ENCODE assay signal across 9 cellular contexts in the genomic region with DNA sequence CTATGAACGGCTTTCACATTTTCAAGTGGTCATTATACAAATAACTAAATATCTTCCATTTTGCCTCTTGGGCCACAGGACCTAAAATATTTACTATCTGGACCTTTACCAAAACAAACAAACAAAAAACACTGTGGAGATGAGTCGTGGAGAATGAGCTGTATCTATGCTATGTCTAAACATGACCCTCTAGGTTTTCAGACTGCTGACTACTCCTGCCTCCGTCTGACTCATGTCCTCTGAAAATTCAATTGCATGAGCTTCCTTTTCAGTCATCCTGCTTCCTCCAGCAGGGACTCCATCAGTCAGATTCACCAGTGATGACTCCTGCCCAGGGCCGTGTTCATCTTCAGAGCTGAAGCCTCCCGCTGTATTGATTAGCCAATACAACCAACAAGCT.
DNase-seq lines count a peak whose midpoint lies in the region; ATAC-seq, FAIRE-seq and TF ChIP-seq lines count a peak whose summit lies in the region.
"Had no signal": no experiment of that assay in that cellular context is flagged by ENCODE, and none has a peak within 500 bp of the region (broad histone marks: within the 10 kb centered on the region; RNA-seq: fewer than 3 reads in every experiment).

No MANE protein-coding gene starts in this region.

- no peak overlapping the region for H3K56ac ChIP-seq in H1 (replicated peaks; ENCODE audit: insufficient read length, low read depth, low read length)

- H3K79me1 ChIP-seq in H1 (ENCODE audit: low read depth, low read length) = no peaks in the 10 kb centered on the region

- H4K20me1 ChIP-seq in H1 (replicated peaks in 1 of 2; ENCODE audit: control insufficient read depth in 1 of 2, insufficient read depth in 2 of 2, low read length in 2 of 2) (no peaks in the 10 kb centered on the region), osteoblast (ENCODE audit: insufficient read depth, low read length) (no peaks in the 10 kb centered on the region)

- H3K27ac Mint-ChIP-seq in progenitor cell of endocrine pancreas = no peak overlapping the region
- no peak overlapping the region for H3K27ac Mint-ChIP-seq in stimulated activated naive B cell treated with anti-CD40 and anti-IgM and Interleukin-4, amounts not matched to agents 10 μg/mL and 1 μg/mL and 100 μg/mL, for 72 hours

- peaks cover 6% of the 10 kb centered on the region for H3K9me3 Mint-ChIP-seq in progenitor cell of endocrine pancreas (ENCODE audit: low read depth)
- no peaks in the 10 kb centered on the region for H3K9me3 Mint-ChIP-seq in stimulated activated naive B cell treated with anti-CD40 and anti-IgM and Interleukin-4, amounts not matched to agents 10 μg/mL and 1 μg/mL and 100 μg/mL, for 72 hours

- peaks cover 18% of the 10 kb centered on the region for H3K4me1 Mint-ChIP-seq in progenitor cell of endocrine pancreas (ENCODE audit: low read depth)
- H3K4me1 Mint-ChIP-seq in stimulated activated naive B cell treated with anti-CD40 and anti-IgM and Interleukin-4, amounts not matched to agents 10 μg/mL and 1 μg/mL and 100 μg/mL, for 72 hours = no peaks in the 10 kb centered on the region

- no peaks in the 10 kb centered on the region for H3K23me2 ChIP-seq in H1 (ENCODE audit: low read depth, low read length)

- H4K5ac ChIP-seq in H1 (ENCODE audit: insufficient read length, low read depth, low read length) = no peak overlapping the region

- H3K4ac ChIP-seq in H1 (replicated peaks; ENCODE audit: insufficient read length, low read depth, low read length) = no peak overlapping the region

- H3K23ac ChIP-seq in H1 (ENCODE audit: insufficient read length) = no peak overlapping the region

- no peaks in the 10 kb centered on the region for H3K36me3 ChIP-seq in H1 (ENCODE audit: control insufficient read depth in 2 of 4, insufficient read depth in 4 of 4, low read length in 3 of 4)
- no peaks in the 10 kb centered on the region for H3K36me3 ChIP-seq in osteoblast (ENCODE audit: insufficient read depth, low read length)

- H2AFZ ChIP-seq in H1 (ENCODE audit: low read length) = 0 out of 2 replicates have a peak overlapping the region, but pooled peaks have one; percentile 71
- H2AFZ ChIP-seq in osteoblast (ENCODE audit: low read length) = peak overlapping the region; percentile 70

- H3K9ac ChIP-seq in H1 (replicated peaks in 1 of 4; ENCODE audit: extremely low read depth in 1 of 4, low read depth in 3 of 4, low read length in 3 of 4) = no peak overlapping the region

- no peak for ATAC-seq in stimulated activated naive B cell treated with anti-CD40 and anti-IgM and Interleukin-4, amounts not matched to agents 10 μg/mL and 1 μg/mL and 100 μg/mL, for 72 hours (replicated peaks)

- CTCF ChIA-PET in H1 (lab: Charles Lee; ENCODE audit: partially characterized antibody) = interaction anchor here (1.1 to 2.9 kb wide), 3 partner anchors 15 to 337 kb away, joined by 3 to 22 read pairs (median 3); no protein-coding TSS in a partner anchor

- H3K9me3 ChIP-seq in H1 (ENCODE audit: insufficient read depth in 2 of 2, low read depth in 1 of 2, low read length in 1 of 2) = no peaks in the 10 kb centered on the region; a peak in 1 of 4 replicates
- no peaks in the 10 kb centered on the region for H3K9me3 ChIP-seq in osteoblast (ENCODE audit: low read depth, low read length)

- H3K4me2 ChIP-seq in H1 (ENCODE audit: insufficient read depth in 1 of 2, low read depth in 2 of 2, low read length in 2 of 2) = no peak overlapping the region
- H3K4me2 ChIP-seq in osteoblast (ENCODE audit: insufficient read depth, low read length) = peak overlapping the region; percentile 47

- TF ChIP-seq CTCF in H1 (IDR thresholded peaks at IDR 0.05; ENCODE audit: control extremely low read depth in 1 of 3, insufficient read depth in 1 of 3, low read depth in 1 of 3, low read length in 3 of 3) (no peak), osteoblast (IDR thresholded peaks at IDR 0.05; ENCODE audit: extremely low read depth, low read depth, low read length) (no peak), progenitor cell of endocrine pancreas (IDR thresholded peaks at IDR 0.05; ENCODE audit: unreplicated experiment) (no peak)

- peaks cover 9% of the 10 kb centered on the region for H3K36me3 Mint-ChIP-seq in progenitor cell of endocrine pancreas (ENCODE audit: insufficient read depth)
- no peaks in the 10 kb centered on the region for H3K36me3 Mint-ChIP-seq in stimulated activated naive B cell treated with anti-CD40 and anti-IgM and Interleukin-4, amounts not matched to agents 10 μg/mL and 1 μg/mL and 100 μg/mL, for 72 hours

- no peak overlapping the region for H3K18ac ChIP-seq in H1 (ENCODE audit: extremely low read depth, low read length)

- DNase-seq in GM03348 (ENCODE audit: low spot score) (peak; percentile 87), NCI-H226 (peak; percentile 99), H1 (ENCODE audit: low read depth in 1 of 2, low spot score in 2 of 2) (peak in 1 of 2 experiments; percentile 10), osteoblast (ENCODE audit: insufficient read length, low spot score, missing footprints) (peak; percentile 89), superior temporal gyrus (ENCODE audit: extremely low spot score) (no peak), progenitor cell of endocrine pancreas (ENCODE audit: low spot score, unreplicated experiment) (no peak)
- no peak for DNase-seq in stimulated activated naive B cell treated with anti-CD40 and anti-IgM and Interleukin-4, amounts not matched to agents 10 μg/mL and 1 μg/mL and 100 μg/mL, for 72 hours
- no peak for DNase-seq in stimulated activated CD4-positive, alpha-beta T cell treated with anti-CD3 and anti-CD28 coated beads, Interleukin-4, amount 100 ng/mL, for 4 hours
- DNase-seq: activated naive CD4-positive, alpha-beta T cell had no signal

- H2AK5ac ChIP-seq in H1 (ENCODE audit: low read depth, low read length) = no peak overlapping the region

- H3K79me2 ChIP-seq in H1 (ENCODE audit: control insufficient read depth in 1 of 2, insufficient read depth in 2 of 2, low read length in 2 of 2) (no peaks in the 10 kb centered on the region), osteoblast (ENCODE audit: insufficient read depth, low read length) (no peaks in the 10 kb centered on the region)

- TF ChIP-seq EP300 in H1 (IDR thresholded peaks at IDR 0.05; ENCODE audit: borderline replicate concordance in 1 of 2, low read depth in 2 of 2, low read length in 2 of 2) = no peak

- peak overlapping the region; percentile 86; the same call in 1 of the 2 replicates for H4K8ac ChIP-seq in H1 (ENCODE audit: extremely low read depth, insufficient read depth, low read length)

- POLR2A ChIA-PET in H1 (lab: Charles Lee; ENCODE audit: partially characterized antibody) = no interaction called here

- H2BK20ac ChIP-seq in H1 (ENCODE audit: low read length) = no peak overlapping the region

- H3K27me3 ChIP-seq in H1 (replicated peaks in 1 of 4; ENCODE audit: control insufficient read depth in 3 of 4, extremely low read depth in 1 of 4, insufficient read depth in 3 of 4, low read length in 3 of 4) (peaks cover 0 to 1% (median 0%) of the 10 kb centered on the region in 4 experiments; a peak in 1 of 7 replicates), osteoblast (ENCODE audit: insufficient read depth, low read length) (no peaks in the 10 kb centered on the region)

- H3K4me3 Mint-ChIP-seq in progenitor cell of endocrine pancreas (ENCODE audit: low read depth) = no peak overlapping the region
- H3K4me3 Mint-ChIP-seq in stimulated activated naive B cell treated with anti-CD40 and anti-IgM and Interleukin-4, amounts not matched to agents 10 μg/mL and 1 μg/mL and 100 μg/mL, for 72 hours = no peak overlapping the region

- no peak overlapping the region for H4K91ac ChIP-seq in H1 (replicated peaks; ENCODE audit: insufficient read length, low read length)

- H2BK120ac ChIP-seq in H1 (replicated peaks; ENCODE audit: low read depth, low read length) = no peak overlapping the region

- H3K27me3 Mint-ChIP-seq in progenitor cell of endocrine pancreas = no peaks in the 10 kb centered on the region
- no peaks in the 10 kb centered on the region for H3K27me3 Mint-ChIP-seq in stimulated activated naive B cell treated with anti-CD40 and anti-IgM and Interleukin-4, amounts not matched to agents 10 μg/mL and 1 μg/mL and 100 μg/mL, for 72 hours

- peak overlapping the region; percentile 4; the same call in 1 of the 2 replicates for H2BK12ac ChIP-seq in H1 (ENCODE audit: low read depth, low read length)

- H3K27ac ChIP-seq in H1 (ENCODE audit: low read depth, low read length) (no peak overlapping the region), osteoblast (ENCODE audit: low read depth, low read length) (peak overlapping the region; percentile 73)

- TF ChIP-seq POLR2A in H1 (IDR thresholded peaks at IDR 0.05; ENCODE audit: control extremely low read depth in 1 of 2, low read depth in 2 of 2, low read length in 2 of 2) = no peak

- no peak for FAIRE-seq in H1 (lab: Jason Lieb, UNC)

- H3K4me1 ChIP-seq in H1 (replicated peaks in 1 of 4; ENCODE audit: control insufficient read depth in 3 of 4, insufficient read depth in 4 of 4, low read length in 3 of 4) (no peaks in the 10 kb centered on the region; a peak in 1 of 7 replicates), osteoblast (ENCODE audit: insufficient read depth, low read length) (peaks cover 30% of the 10 kb centered on the region)

- WGBS in H1 (ENCODE audit: extremely low coverage in 1 of 2, insufficient coverage in 1 of 2, insufficient read length in 1 of 2, insufficient replicate concordance in 2 of 2, low coverage in 1 of 2, low lambda C conversion rate in 2 of 2, missing lambda C conversion rate in 1 of 2), 2 experiments = 93% methylated on average over 5 of the region's 5 CpGs; no CpG with 5 or more reads in 1 of the 2 experiments

- H3K4me3 ChIP-seq in H1 (ENCODE audit: extremely low read depth in 1 of 4, insufficient read depth in 2 of 4, low read depth in 3 of 4, low read length in 4 of 4) = no peak overlapping the region
- no peak overlapping the region for H3K4me3 ChIP-seq in osteoblast (ENCODE audit: insufficient read depth, low read length)

- TF ChIP-seq RAD21 in H1 (IDR thresholded peaks at IDR 0.05 in 1 of 2, conservative IDR thresholded peaks at IDR 0.05 in 1 of 2; ENCODE audit: low read depth in 2 of 2, low read length in 2 of 2) = no peak

- no peak overlapping the region for H3K14ac ChIP-seq in H1 (ENCODE audit: insufficient read length)

- no peak overlapping the region for H2BK5ac ChIP-seq in H1 (ENCODE audit: low read depth, low read length)

- H2BK15ac ChIP-seq in H1 (ENCODE audit: low read length) = no peak overlapping the region

TF ChIP-seq in H1, 55 proteins besides CTCF, POLR2A, EP300 and RAD21 (continues in another document):
- no peak for TF ChIP-seq NANOG (IDR thresholded peaks at IDR 0.05; ENCODE audit: insufficient read depth, low read depth, low read length, poor library complexity, severe bottlenecking)
- no peak for TF ChIP-seq CBX8 (IDR thresholded peaks at IDR 0.05; ENCODE audit: borderline replicate concordance, low read depth, low read length)
- TF ChIP-seq GABPA (IDR thresholded peaks at IDR 0.05; ENCODE audit: borderline replicate concordance, insufficient read depth, low read length) = no peak
- no peak for TF ChIP-seq BACH1 (IDR thresholded peaks at IDR 0.05; ENCODE audit: low read length)
- TF ChIP-seq SIN3A (conservative IDR thresholded peaks at IDR 0.05 in 1 of 2, IDR thresholded peaks at IDR 0.05 in 1 of 2; ENCODE audit: low read depth in 1 of 2, low read length in 2 of 2) = no peak
- TF ChIP-seq KDM4A (IDR thresholded peaks at IDR 0.05; ENCODE audit: low read depth, low read length, severe bottlenecking) = no peak
- TF ChIP-seq TAF1 (IDR thresholded peaks at IDR 0.05; ENCODE audit: low read depth, low read length) = no peak

Comparison
In these comparisons a context has a peak if more than half of its experiments do, and no peak if none do; other contexts are left out.
1. DNase-seq: peak in GM03348 (single experiment), NCI-H226 (single experiment) and osteoblast (single experiment); none in superior temporal gyrus (single experiment), progenitor cell of endocrine pancreas (single experiment), stimulated activated naive B cell treated with anti-CD40 and anti-IgM and Interleukin-4, amounts not matched to agents 10 μg/mL and 1 μg/mL and 100 μg/mL, for 72 hours (single experiment) and stimulated activated CD4-positive, alpha-beta T cell treated with anti-CD3 and anti-CD28 coated beads, Interleukin-4, amount 100 ng/mL, for 4 hours (0 of 2).